ENCODE assay signal across 13 cellular contexts in genomic region chr11:109914809-109915653, GRCh38.
DNase-seq lines count a peak whose midpoint lies in the region; ATAC-seq and TF ChIP-seq lines count a peak whose summit lies in the region.
"Had no signal": no experiment of that assay in that cellular context is flagged by ENCODE, and none has a peak within 500 bp of the region (broad histone marks: within the 10 kb centered on the region; RNA-seq: fewer than 3 reads in every experiment).

No MANE protein-coding gene starts in this region.

- no peaks in the 10 kb centered on the region for H3K9me3 Mint-ChIP-seq in MCF 10A (ENCODE audit: unreplicated experiment)
- H3K9me3 Mint-ChIP-seq in Caco-2 (ENCODE audit: unreplicated experiment): peaks cover 10% of the 10 kb centered on the region
- H3K9me3 Mint-ChIP-seq in natural killer cell: peaks cover 8 to 10% of the 10 kb centered on the region in 2 donors

- H3K27ac ChIP-seq in breast epithelium (no peak overlapping the region), RWPE1 (no peak overlapping the region)
- H3K27ac ChIP-seq: left ventricle myocardium inferior, SJCRH30 had no signal

- no peak for ATAC-seq in natural killer cell

- no peak for TF ChIP-seq CTCF in MCF 10A (IDR thresholded peaks at IDR 0.05; ENCODE audit: unreplicated experiment)
- no peak for TF ChIP-seq CTCF in breast epithelium (IDR thresholded peaks at IDR 0.05)
- no peak for TF ChIP-seq CTCF in RWPE1 (conservative IDR thresholded peaks at IDR 0.05; ENCODE audit: low read depth)
- no peak for TF ChIP-seq CTCF in Caco-2 (IDR thresholded peaks at IDR 0.05; ENCODE audit: insufficient read depth in 1 of 2, low read depth in 1 of 2, low read length in 1 of 2, severe bottlenecking in 1 of 2, unreplicated experiment in 1 of 2)
- TF ChIP-seq CTCF in natural killer cell (IDR thresholded peaks at IDR 0.05): no peak

- no peak overlapping the region for H3K4me3 ChIP-seq in breast epithelium
- H3K4me3 ChIP-seq in H7 (ENCODE audit: insufficient read depth, low read depth, low read length): no peak overlapping the region
- no peak overlapping the region for H3K4me3 ChIP-seq in Caco-2 (ENCODE audit: low read depth, low read length)
- H3K4me3 ChIP-seq: left ventricle myocardium inferior, SJCRH30, spleen had no signal

- H3K27me3 Mint-ChIP-seq in MCF 10A (ENCODE audit: insufficient read depth, unreplicated experiment): no peaks in the 10 kb centered on the region
- peaks cover 7% of the 10 kb centered on the region for H3K27me3 Mint-ChIP-seq in Caco-2 (ENCODE audit: insufficient read depth, unreplicated experiment)
- H3K27me3 Mint-ChIP-seq in natural killer cell (ENCODE audit: low read depth in 2 of 2): no peaks in the 10 kb centered on the region
- H3K27me3 Mint-ChIP-seq: activated CD4-positive, alpha-beta memory T cell treated with anti-CD3 and anti-CD28 coated beads, Interleukin-2, amount 10 ng/mL, durations not matched to agents 7 days and 5 days had no signal

- CTCF ChIA-PET in MCF 10A (lab: Yijun Ruan, JAX) (interaction anchor here (1.0 to 1.1 kb wide), 2 partner anchors 32 to 1218 kb away, joined by 3 to 4 read pairs; no protein-coding TSS in a partner anchor), RWPE1 (lab: Yijun Ruan, JAX) (interaction anchor here (1.0 kb wide), 1 partner anchor 24 kb away, joined by 4 read pairs; no protein-coding TSS in a partner anchor), Caco-2 (lab: Charles Lee) (interaction anchor here (1.2 kb wide), 1 partner anchor 24 kb away, joined by 3 read pairs; no protein-coding TSS in a partner anchor)

- DNase-seq in MCF 10A (ENCODE audit: unreplicated experiment): peak; percentile 75
- no peak for DNase-seq in breast epithelium (ENCODE audit: low spot score in 2 of 2)
- DNase-seq in RWPE1 (ENCODE audit: low spot score): peak; percentile 31
- peak; percentile 65 for DNase-seq in iris pigment epithelial cell (ENCODE audit: low read depth)
- DNase-seq in stromal cell of bone marrow (ENCODE audit: low read depth): peak; percentile 9
- no peak for DNase-seq in H7
- DNase-seq in Caco-2: no peak
- no peak for DNase-seq in natural killer cell
- DNase-seq: activated CD4-positive, alpha-beta memory T cell treated with anti-CD3 and anti-CD28 coated beads, Interleukin-2, amount 10 ng/mL, durations not matched to agents 7 days and 5 days; left ventricle myocardium inferior; NCI-H1930; SJCRH30; spleen had no signal

- TF ChIP-seq POLR2A in breast epithelium (IDR thresholded peaks at IDR 0.05): no peak

- H3K36me3 Mint-ChIP-seq in MCF 10A (ENCODE audit: insufficient read depth, unreplicated experiment) (no peaks in the 10 kb centered on the region), Caco-2 (ENCODE audit: insufficient read depth, unreplicated experiment) (no peaks in the 10 kb centered on the region), natural killer cell (no peaks in the 10 kb centered on the region)

- H3K27me3 ChIP-seq in breast epithelium (no peaks in the 10 kb centered on the region), H7 (ENCODE audit: control insufficient read depth, insufficient read depth, low read length) (no peaks in the 10 kb centered on the region), Caco-2 (replicated peaks; ENCODE audit: control insufficient read depth, insufficient read depth, low read length) (no peaks in the 10 kb centered on the region)
- H3K27me3 ChIP-seq: SJCRH30, spleen had no signal

- peaks cover 8% of the 10 kb centered on the region for H3K4me1 Mint-ChIP-seq in MCF 10A (ENCODE audit: insufficient read depth, unreplicated experiment)
- H3K4me1 Mint-ChIP-seq in Caco-2 (ENCODE audit: low read depth, unreplicated experiment): no peaks in the 10 kb centered on the region
- no peaks in the 10 kb centered on the region for H3K4me1 Mint-ChIP-seq in natural killer cell
- H3K4me1 Mint-ChIP-seq: activated CD4-positive, alpha-beta memory T cell treated with anti-CD3 and anti-CD28 coated beads, Interleukin-2, amount 10 ng/mL, durations not matched to agents 7 days and 5 days had no signal

- H3K9me3 ChIP-seq in breast epithelium (no peaks in the 10 kb centered on the region), Caco-2 (0 out of 2 replicates have a peak, but pooled peaks cover 3% of the 10 kb centered on the region)
- H3K9me3 ChIP-seq: SJCRH30 had no signal

- H3K27ac Mint-ChIP-seq in MCF 10A (ENCODE audit: low read depth, unreplicated experiment): no peak overlapping the region
- no peak overlapping the region for H3K27ac Mint-ChIP-seq in Caco-2 (ENCODE audit: unreplicated experiment)
- H3K27ac Mint-ChIP-seq in natural killer cell: no peak overlapping the region
- H3K27ac Mint-ChIP-seq: activated CD4-positive, alpha-beta memory T cell treated with anti-CD3 and anti-CD28 coated beads, Interleukin-2, amount 10 ng/mL, durations not matched to agents 7 days and 5 days had no signal

- H3K4me3 Mint-ChIP-seq in MCF 10A (ENCODE audit: unreplicated experiment) (no peak overlapping the region), Caco-2 (ENCODE audit: unreplicated experiment) (no peak overlapping the region), natural killer cell (no peak overlapping the region)
- H3K4me3 Mint-ChIP-seq: activated CD4-positive, alpha-beta memory T cell treated with anti-CD3 and anti-CD28 coated beads, Interleukin-2, amount 10 ng/mL, durations not matched to agents 7 days and 5 days had no signal

- H3K4me1 ChIP-seq in breast epithelium (no peaks in the 10 kb centered on the region), Caco-2 (no peaks in the 10 kb centered on the region)
- H3K4me1 ChIP-seq: left ventricle myocardium inferior, SJCRH30, spleen had no signal

- intact Hi-C loops in MCF 10A (cut with micrococcal nuclease) (no loop called here), breast epithelium (cut with DNase I; ENCODE audit: low total_unique reads) (no loop called here), Caco-2 (cut with micrococcal nuclease; ENCODE audit: unreplicated experiment) (no loop called here), natural killer cell (cut with micrococcal nuclease) (no loop called here)

- POLR2A ChIA-PET in MCF 10A (lab: Yijun Ruan, JAX) (interaction anchor here (0.6 to 2.0 kb wide), 2 partner anchors 26 to 178 kb away, joined by 3 to 9 read pairs; partner anchors contain the start of gene ZC3H12C), RWPE1 (lab: Yijun Ruan, JAX; ENCODE audit: low non-redundant PET) (no interaction called here), Caco-2 (lab: Charles Lee) (no interaction called here)

- no peaks in the 10 kb centered on the region for H3K36me3 ChIP-seq in breast epithelium
- no peaks in the 10 kb centered on the region for H3K36me3 ChIP-seq in H7 (replicated peaks; ENCODE audit: control insufficient read depth, insufficient read depth, low read length)
- no peaks in the 10 kb centered on the region for H3K36me3 ChIP-seq in Caco-2 (ENCODE audit: control insufficient read depth, insufficient read depth, low read length)
- H3K36me3 ChIP-seq: left ventricle myocardium inferior, SJCRH30, spleen had no signal

- BruUV-seq in MCF 10A (replicated peaks; lab: Mats Ljungman, UMichigan) (no TSS peak), Caco-2 (replicated peaks; lab: Mats Ljungman, UMichigan) (no TSS peak)

Comparison
In these comparisons a context has a peak if more than half of its experiments do, and no peak if none do; other contexts are left out.
1. DNase-seq: peak in MCF 10A (single experiment), RWPE1 (single experiment), iris pigment epithelial cell (single experiment) and stromal cell of bone marrow (single experiment); none in breast epithelium (0 of 2), H7 (single experiment), Caco-2 (0 of 2) and natural killer cell (single experiment).